12 cellular contexts compared by ENCODE assay signal in genomic region chr12:30823764-30824163, GRCh38.
DNase-seq lines count a peak whose midpoint lies in the region; TF ChIP-seq lines count a peak whose summit lies in the region.
"Had no signal": no experiment of that assay in that cellular context is flagged by ENCODE, and none has a peak within 500 bp of the region (broad histone marks: within the 10 kb centered on the region; RNA-seq: fewer than 3 reads in every experiment).

No MANE protein-coding gene starts in this region.

- no peaks in the 10 kb centered on the region for H3K79me1 ChIP-seq in neuronal stem cell (ENCODE audit: low read depth, low read length)

- H3K4me1 ChIP-seq in Loucy (ENCODE audit: insufficient read depth, low read length, poor library complexity, severe bottlenecking) (peaks cover 10% of the 10 kb centered on the region), iPS-15b (ENCODE audit: control insufficient read depth, insufficient read depth, low read length) (no peaks in the 10 kb centered on the region), neuronal stem cell (ENCODE audit: control insufficient read depth in 2 of 2, insufficient read depth in 1 of 2, low read depth in 1 of 2, low read length in 2 of 2) (peaks cover 0 to 10% of the 10 kb centered on the region in 2 donors)

- H3K4me3 ChIP-seq in Loucy (ENCODE audit: low read length, poor library complexity, severe bottlenecking) (no peak overlapping the region), iPS-15b (ENCODE audit: low read depth, low read length) (peak overlapping the region; percentile 72), neuronal stem cell (ENCODE audit: low read length in 2 of 2) (no peak overlapping the region)
- H3K4me3 ChIP-seq: PC-9, SJSA1 had no signal

- no peak overlapping the region for H3K27ac Mint-ChIP-seq in neural crest cell (ENCODE audit: unreplicated experiment)

- no peak overlapping the region for H2BK5ac ChIP-seq in neuronal stem cell (ENCODE audit: low read length)

- no peak overlapping the region for H2BK120ac ChIP-seq in neuronal stem cell (ENCODE audit: low read depth, low read length)

- H3K4me3 Mint-ChIP-seq in neural crest cell, result peak overlapping the region; percentile 82

- H2AK5ac ChIP-seq in neuronal stem cell (ENCODE audit: low read depth, low read length), result no peak overlapping the region

- H3K14ac ChIP-seq in neuronal stem cell (ENCODE audit: low read length), result no peak overlapping the region

- no peaks in the 10 kb centered on the region for H3F3A ChIP-seq in Loucy (ENCODE audit: low read depth)

- DNase-seq in DMS53 (lab: John Stamatoyannopoulos, UW), result peak; percentile 51
- DNase-seq in DMS53 treated with DMSO at 0.1 percent for 48 hours (lab: John Stamatoyannopoulos, UW; ENCODE audit: unreplicated experiment), result no peak
- DNase-seq in neural crest cell (ENCODE audit: low read depth, low spot score), result no peak
- no peak for DNase-seq in neuronal stem cell (ENCODE audit: low spot score)
- DNase-seq in stimulated activated CD4-positive, alpha-beta T cell treated with anti-CD3 and anti-CD28 coated beads, Interleukin-15, amount 100 ng/mL, for 24 hours, result no peak
- DNase-seq in GM03348 (ENCODE audit: low spot score), result no peak
- DNase-seq: NCI-H1436, PC-9 had no signal

- H4K20me1 ChIP-seq in Loucy (ENCODE audit: insufficient read depth, low read length, poor library complexity, severe bottlenecking), result no peaks in the 10 kb centered on the region

- H3K23ac ChIP-seq in neuronal stem cell (ENCODE audit: low read depth, low read length, poor library complexity), result no peak overlapping the region

- no peak overlapping the region for H3K27ac ChIP-seq in neuronal stem cell (replicated peaks; ENCODE audit: low read length)
- H3K27ac ChIP-seq: 22Rv1, PC-9, SJSA1 had no signal

- H3K9me3 Mint-ChIP-seq in neural crest cell, result no peaks in the 10 kb centered on the region

- TF ChIP-seq CTCF in Loucy (conservative IDR thresholded peaks at IDR 0.05; ENCODE audit: low read length) (no peak), neural crest cell (conservative IDR thresholded peaks at IDR 0.05) (no peak)

- H4K91ac ChIP-seq in neuronal stem cell (ENCODE audit: low read depth, low read length, poor library complexity), result no peak overlapping the region

- H2BK12ac ChIP-seq in neuronal stem cell (ENCODE audit: low read length), result no peak overlapping the region

- H3K36me3 ChIP-seq in Loucy (ENCODE audit: insufficient read depth, low read length) (no peaks in the 10 kb centered on the region), iPS-15b (ENCODE audit: control insufficient read depth, insufficient read depth, low read length) (no peaks in the 10 kb centered on the region), neuronal stem cell (replicated peaks in 1 of 2; ENCODE audit: control insufficient read depth in 2 of 2, insufficient read depth in 2 of 2, low read length in 2 of 2) (no peaks in the 10 kb centered on the region)
- H3K36me3 ChIP-seq: SJSA1 had no signal

- H3K27me3 ChIP-seq in Loucy (ENCODE audit: insufficient read depth, low read length, poor library complexity, severe bottlenecking) (peaks cover 11% of the 10 kb centered on the region), iPS-15b (ENCODE audit: control insufficient read depth, insufficient read depth, low read length) (peaks cover 24% of the 10 kb centered on the region), neuronal stem cell (ENCODE audit: control insufficient read depth in 3 of 3, insufficient read depth in 3 of 3, low read depth in 1 of 3, low read length in 3 of 3) (peaks cover 0 to 47% (median 0%) of the 10 kb centered on the region in 3 experiments)
- H3K27me3 ChIP-seq: SJSA1 had no signal

- H3K36me3 Mint-ChIP-seq in neural crest cell (ENCODE audit: low read depth), result no peaks in the 10 kb centered on the region

- H3K79me2 ChIP-seq in Loucy (ENCODE audit: insufficient read depth, low read length), result no peaks in the 10 kb centered on the region

- H3K27me3 Mint-ChIP-seq in neural crest cell (ENCODE audit: low read depth), result peaks cover 3% of the 10 kb centered on the region

- H3K4me2 ChIP-seq in Loucy (ENCODE audit: low read depth, low read length, poor library complexity, severe bottlenecking) (no peak overlapping the region), neuronal stem cell (ENCODE audit: insufficient read depth, low read length, poor library complexity, severe bottlenecking) (no peak overlapping the region)
- H3K4me2 ChIP-seq: PC-9 had no signal

- H2BK15ac ChIP-seq in neuronal stem cell (ENCODE audit: low read length), result no peak overlapping the region

- no peak overlapping the region for H3K18ac ChIP-seq in neuronal stem cell (ENCODE audit: low read length)

- H3K4me1 Mint-ChIP-seq in neural crest cell, result peaks cover 38% of the 10 kb centered on the region

- H3K9me3 ChIP-seq in Loucy (ENCODE audit: insufficient read depth, low read depth, low read length), result no peaks in the 10 kb centered on the region
- no peaks in the 10 kb centered on the region for H3K9me3 ChIP-seq in iPS-15b (ENCODE audit: control insufficient read depth, insufficient read depth, low read length)
- no peaks in the 10 kb centered on the region for H3K9me3 ChIP-seq in neuronal stem cell (replicated peaks in 1 of 2; ENCODE audit: control insufficient read depth in 2 of 2, insufficient read depth in 1 of 2, low read depth in 1 of 2, low read length in 2 of 2)
- H3K9me3 ChIP-seq: SJSA1 had no signal

- H3K9ac ChIP-seq in Loucy (ENCODE audit: low read depth, low read length, poor library complexity, severe bottlenecking) (no peak overlapping the region), iPS-15b (ENCODE audit: low read depth, low read length) (no peak overlapping the region), neuronal stem cell (ENCODE audit: low read depth, low read length, poor library complexity) (no peak overlapping the region)

- no peak overlapping the region for H3K4ac ChIP-seq in neuronal stem cell (ENCODE audit: low read length)

- H4K8ac ChIP-seq in neuronal stem cell (ENCODE audit: low read depth, low read length), result no peak overlapping the region

- H3K9me2 ChIP-seq in Loucy (replicated peaks; ENCODE audit: low read depth, low read length), result no peaks in the 10 kb centered on the region

- H2AFZ ChIP-seq in Loucy (ENCODE audit: low read length), result peak overlapping the region; percentile 99; the same call in 1 of the 2 replicates
- H2AFZ ChIP-seq in neuronal stem cell (ENCODE audit: low read length), result no peak overlapping the region
- H2AFZ ChIP-seq: PC-9 had no signal

- WGBS in neuronal stem cell (ENCODE audit: extremely low coverage in 2 of 2, insufficient read length in 2 of 2, insufficient replicate concordance in 1 of 2), 2 donors, result no CpG with 5 or more reads among the region's 13 CpGs
